20 cellular contexts compared by ENCODE assay signal in the genomic region with DNA sequence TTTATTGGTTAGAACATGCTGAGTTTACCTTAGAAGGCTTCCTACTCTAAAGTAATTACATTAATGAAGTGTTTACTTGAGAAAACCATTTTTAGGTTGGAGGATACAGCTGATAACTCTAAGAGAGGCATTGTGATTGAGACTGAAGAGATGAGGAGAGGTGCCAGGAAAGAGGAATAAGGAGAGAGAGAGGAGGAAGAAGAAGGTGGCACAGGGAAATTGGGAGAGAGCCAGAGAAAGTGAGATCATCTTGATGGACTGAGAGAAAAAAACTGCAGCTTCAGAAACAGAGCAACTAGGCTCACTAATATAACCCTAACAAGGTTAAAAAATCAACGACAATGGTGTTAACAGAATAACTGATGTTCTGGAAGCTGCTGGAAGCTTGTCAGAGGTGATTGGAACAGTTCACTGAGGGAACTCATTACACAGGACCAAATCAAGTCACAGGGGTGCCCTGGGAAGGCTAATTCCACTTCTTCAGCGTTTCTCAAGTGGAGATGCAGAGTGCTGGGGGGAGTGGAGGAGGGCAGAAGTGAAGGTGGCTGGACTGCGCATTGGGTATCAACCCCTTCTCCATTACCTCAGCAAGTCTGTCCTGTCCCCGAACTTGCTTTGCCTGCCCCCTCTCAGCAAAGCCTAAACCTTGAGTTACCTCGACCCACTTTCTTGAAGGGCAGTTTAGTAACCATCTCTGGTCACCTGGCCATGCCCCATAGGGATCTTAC. TPM values are rescaled to one million over a fixed set of nuclear protein-coding genes. Genes with fewer than 3 reads are reported as not detected.
DNase-seq lines count a peak whose midpoint lies in the region; ATAC-seq, FAIRE-seq and TF ChIP-seq lines count a peak whose summit lies in the region.
"Had no signal": no experiment of that assay in that cellular context is flagged by ENCODE, and none has a peak within 500 bp of the region (broad histone marks: within the 10 kb centered on the region; RNA-seq: fewer than 3 reads in every experiment).

No MANE protein-coding gene starts in this region.

- TF ChIP-seq RAD21 in HepG2 (CRISPR knock-in tag; IDR thresholded peaks at IDR 0.05) = no peak

- intact Hi-C loops in esophagus squamous epithelium (cut with DNase I) (no loop called here), HepG2 (cut with micrococcal nuclease; ENCODE audit: unreplicated experiment) (no loop called here)

- H3K4me1 ChIP-seq in HEK293 (ENCODE audit: control insufficient read depth, insufficient read depth, low read length) (0 out of 2 replicates have a peak, but pooled peaks cover 2% of the 10 kb centered on the region), esophagus squamous epithelium (peaks cover 5 to 8% (median 5%) of the 10 kb centered on the region in 3 donors), HepG2 (ENCODE audit: insufficient read depth, low read length) (peaks cover 33% of the 10 kb centered on the region)
- H3K4me1 ChIP-seq: foreskin keratinocyte, prostate gland, SJCRH30 had no signal

- CTCF ChIA-PET in HEK293 (lab: Yijun Ruan, JAX) (no interaction called here), HepG2 (lab: Yijun Ruan, JAX; ENCODE audit: low intra/inter-chr PET ratio, low total read pairs) (no interaction called here)

- in situ Hi-C loops in HepG2 (cut with HindIII; ENCODE audit: extremely low pct_ligation_motif_present, low pct_unique_long_range_greater_than_20kb) = loop anchor here (25.0 kb wide), 1 partner anchor 131 kb away; no protein-coding TSS in a partner anchor

- H3K9me3 ChIP-seq in HEK293 (ENCODE audit: control insufficient read depth, insufficient read depth, low read depth, low read length) (no peaks in the 10 kb centered on the region), esophagus squamous epithelium (no peaks in the 10 kb centered on the region), WERI-Rb-1 (ENCODE audit: severe bottlenecking) (no peaks in the 10 kb centered on the region), HepG2 (ENCODE audit: low read length) (no peaks in the 10 kb centered on the region)
- H3K9me3 ChIP-seq: prostate gland, SJCRH30, tibial artery had no signal

- no peak overlapping the region for H3K27ac ChIP-seq in HEK293 (ENCODE audit: extremely low read depth, low read depth, low read length)
- H3K27ac ChIP-seq in esophagus squamous epithelium = peak overlapping the region in 3 of 4 donors; percentile 57 to 70 (median 67)
- H3K27ac ChIP-seq in WERI-Rb-1 = no peak overlapping the region
- H3K27ac ChIP-seq in HepG2 (ENCODE audit: extremely low read length, insufficient read depth, low read length) = no peak overlapping the region
- H3K27ac ChIP-seq: foreskin keratinocyte, prostate gland, SJCRH30 had no signal

- no peak overlapping the region for H2AFZ ChIP-seq in HepG2 (ENCODE audit: low read length)

- POLR2A ChIA-PET in HEK293 (lab: Yijun Ruan, JAX) (no interaction called here), HepG2 (lab: Yijun Ruan, JAX) (no interaction called here)

- TF ChIP-seq EP300 in HepG2 (IDR thresholded peaks at IDR 0.05; ENCODE audit: low read depth in 2 of 2, low read length in 2 of 2) (no peak), HepG2 (CRISPR knock-in tag; IDR thresholded peaks at IDR 0.05; ENCODE audit: borderline replicate concordance) (no peak)

- no peak overlapping the region for H3K9ac ChIP-seq in HepG2 (ENCODE audit: insufficient read depth, low read depth, low read length)

- no peaks in the 10 kb centered on the region for H4K20me1 ChIP-seq in HepG2 (ENCODE audit: insufficient read depth, low read length)

- WGBS in esophagus squamous epithelium, 2 donors = 71 to 72% methylated on average over 5 of the region's 5 CpGs
- WGBS in HepG2 (ENCODE audit: low lambda C conversion rate) = 54% methylated on average over 3 of the region's 5 CpGs

- TF ChIP-seq POLR2A in esophagus squamous epithelium (IDR thresholded peaks at IDR 0.05) (no peak), HepG2 (IDR thresholded peaks at IDR 0.05; ENCODE audit: insufficient read depth in 1 of 2, low read depth in 2 of 2, low read length in 2 of 2) (no peak)

- no peaks in the 10 kb centered on the region for H3K27me3 ChIP-seq in esophagus squamous epithelium
- no peaks in the 10 kb centered on the region for H3K27me3 ChIP-seq in WERI-Rb-1 (ENCODE audit: insufficient read depth, low read depth, severe bottlenecking)
- H3K27me3 ChIP-seq in HepG2 (ENCODE audit: control insufficient read depth in 1 of 2, insufficient read depth in 2 of 2, low read length in 2 of 2) = peaks cover 3 to 12% of the 10 kb centered on the region in 2 experiments; a peak in 4 of 5 replicates
- H3K27me3 ChIP-seq: SJCRH30, tibial artery had no signal

- no peak for ATAC-seq in HG02763 (IDR thresholded peaks at IDR 0.05; ENCODE audit: unreplicated experiment)
- ATAC-seq in HepG2 = no peak
- ATAC-seq: activated CD4-positive, alpha-beta T cell treated with anti-CD3 and anti-CD28 coated beads for 36 hours; foreskin keratinocyte; stimulated activated effector memory CD8-positive, alpha-beta T cell treated with anti-CD3 and anti-CD28 coated beads, Interleukin-12 subunit alpha, Interleukin-12 subunit beta, amount 100 ng/mL, for 72 hours had no signal

- TF ChIP-seq CTCF in HEK293 (tag by site-specific recombination; IDR thresholded peaks at IDR 0.05) = no peak
- no peak for TF ChIP-seq CTCF in esophagus squamous epithelium (IDR thresholded peaks at IDR 0.05)
- TF ChIP-seq CTCF in WERI-Rb-1 (IDR thresholded peaks at IDR 0.05; ENCODE audit: low read depth, low read length) = no peak
- no peak for TF ChIP-seq CTCF in HepG2 (CRISPR knock-in tag; IDR thresholded peaks at IDR 0.05)

- H3K4me3 ChIP-seq in HEK293 (ENCODE audit: low read depth, low read length) (no peak overlapping the region), esophagus squamous epithelium (no peak overlapping the region), WERI-Rb-1 (ENCODE audit: low read depth, low read length) (no peak overlapping the region), HepG2 (replicated peaks in 1 of 3; ENCODE audit: insufficient read depth in 1 of 3, low read depth in 2 of 3, low read length in 3 of 3) (no peak overlapping the region)
- H3K4me3 ChIP-seq: prostate gland, SJCRH30, tibial artery had no signal

- no TSS peak for BruUV-seq in HepG2 (replicated peaks; lab: Mats Ljungman, UMichigan)

- H3K4me2 ChIP-seq in HepG2 (ENCODE audit: low read depth, low read length) = no peak overlapping the region

- peak; percentile 15 for DNase-seq in NCI-H226
- no peak for DNase-seq in esophagus squamous epithelium (lab: John Stamatoyannopoulos, UW)
- peak; percentile 68 for DNase-seq in renal cortical epithelial cell (ENCODE audit: low read depth)
- DNase-seq in WERI-Rb-1 = no peak
- DNase-seq in iPS-NIHi7 (ENCODE audit: extremely low spot score) = no peak
- DNase-seq in HepG2 (ENCODE audit: low spot score) = no peak
- DNase-seq: activated CD4-positive, alpha-beta T cell treated with anti-CD3 and anti-CD28 coated beads for 36 hours; activated gamma-delta T cell treated with Interleukin-2 at 50 U/mL for 16 hours; Calu3; foreskin keratinocyte; NCI-H1417 treated with DMSO at 0.1 percent for 48 hours; NCI-H510A; SJCRH30; stimulated activated CD4-positive, alpha-beta T cell treated with anti-CD3 and anti-CD28 coated beads, Interleukin-12 subunit alpha, Interleukin-12 subunit beta, amount 100 ng/mL, for 4 hours; tibial artery had no signal

- no peaks in the 10 kb centered on the region for H3K36me3 ChIP-seq in HEK293 (ENCODE audit: control insufficient read depth in 2 of 2, insufficient read depth in 1 of 2, low read length in 2 of 2)
- no peaks in the 10 kb centered on the region for H3K36me3 ChIP-seq in esophagus squamous epithelium
- no peaks in the 10 kb centered on the region for H3K36me3 ChIP-seq in WERI-Rb-1
- no peaks in the 10 kb centered on the region for H3K36me3 ChIP-seq in HepG2 (replicated peaks in 1 of 2; ENCODE audit: control insufficient read depth in 1 of 2, insufficient read depth in 2 of 2, low read length in 2 of 2)
- H3K36me3 ChIP-seq: prostate gland, SJCRH30, tibial artery had no signal

- no peak for FAIRE-seq in HepG2 (lab: Jason Lieb, UNC)
- FAIRE-seq: GM12892 had no signal

- H3K79me2 ChIP-seq in HepG2 (ENCODE audit: insufficient read depth, low read length) = no peaks in the 10 kb centered on the region

TF ChIP-seq in HEK293, 187 proteins besides CTCF, POLR2A, EP300 and RAD21 (continues in another document):
- TF ChIP-seq ZFP3 (tag by site-specific recombination; IDR thresholded peaks at IDR 0.05; ENCODE audit: low read depth) = no peak

TF ChIP-seq in HepG2, 621 proteins besides CTCF, POLR2A, EP300 and RAD21 (continues in another document):
- TF ChIP-seq ATF7-NPFF (CRISPR knock-in tag; IDR thresholded peaks at IDR 0.05; ENCODE audit: low read depth) = no peak
- no peak for TF ChIP-seq KLF9 (CRISPR knock-in tag; IDR thresholded peaks at IDR 0.05; ENCODE audit: low read depth)
- TF ChIP-seq, protein P1, sequence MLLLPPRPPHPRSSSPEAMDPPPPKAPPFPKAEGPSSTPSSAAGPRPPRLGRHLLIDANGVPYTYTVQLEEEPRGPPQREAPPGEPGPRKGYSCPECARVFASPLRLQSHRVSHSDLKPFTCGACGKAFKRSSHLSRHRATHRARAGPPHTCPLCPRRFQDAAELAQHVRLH (CRISPR knock-in tag; IDR thresholded peaks at IDR 0.05; ENCODE audit: borderline replicate concordance, low read depth) = no peak

RNA-seq across cellular contexts. Expression of a gene that starts 6.9 kb away (rescaled TPM):
- total RNA-seq in esophagus squamous epithelium (100 to 1,000 TPM in 1 of 4 donors, 10 to 100 TPM in 3; 23.3 to 359 (median 72.2) TPM), renal cortical epithelial cell (4.3 and 9.8 TPM in 2 replicates), HepG2 (2016; rRNA removed; fragmentation: Illumina TruSeq; extraction: Trizol) (16.8 and 21.0 TPM in 2 replicates)
- 6.9 and 8.4 TPM in 2 replicates for total RNA-seq in HepG2 (2016; cell fraction: cytosol; rRNA removed; fragmentation: Illumina TruSeq; extraction: Trizol; ENCODE audit: low read depth)
- 16.7 and 20.1 TPM in 2 replicates for total RNA-seq in HepG2 (2016; cell fraction: insoluble cytoplasmic fraction; rRNA removed; fragmentation: Illumina TruSeq; extraction: Trizol)
- total RNA-seq in HepG2 (2016; cell fraction: membrane; rRNA removed; fragmentation: Illumina TruSeq; extraction: Trizol) = 6.8 and 7.4 TPM in 2 replicates
- 22.7 and 24.8 TPM in 2 replicates for total RNA-seq in HepG2 (2016; cell fraction: nucleus; rRNA removed; fragmentation: Illumina TruSeq; extraction: Trizol)
- polyA plus RNA-seq in HepG2 (2011; rRNA removed) = 30.1 and 39.8 TPM in 2 replicates
- 21.6 and 22.7 TPM in 2 replicates for polyA plus RNA-seq in HepG2 (2011; cell fraction: cytosol; rRNA removed)
- polyA plus RNA-seq in HepG2 (2011; cell fraction: nucleus; rRNA removed) = 39.9 and 56.8 TPM in 2 replicates
- 22.1 and 55.4 TPM in 2 replicates for polyA plus RNA-seq in HepG2 (2012)
- 0.37 and 0.66 TPM in 2 replicates for polyA plus RNA-seq in HepG2 (2016; cell fraction: cytosol; fragmentation: Illumina TruSeq; extraction: Trizol; ENCODE audit: low read depth)
- polyA plus RNA-seq in HepG2 (2016; cell fraction: insoluble cytoplasmic fraction; fragmentation: Illumina TruSeq; extraction: Trizol; ENCODE audit: low read depth) = 18.0 and 20.6 TPM in 2 replicates
- polyA plus RNA-seq in HepG2 (2016; cell fraction: membrane; fragmentation: Illumina TruSeq; extraction: Trizol; ENCODE audit: low read depth) = 1.4 and 1.9 TPM in 2 replicates
- 24.7 and 25.1 TPM in 2 replicates for polyA plus RNA-seq in HepG2 (2016; cell fraction: nucleus; fragmentation: Illumina TruSeq; extraction: Trizol; ENCODE audit: insufficient read depth, low read depth)
- 2.7 and 66.2 TPM in 2 replicates for polyA minus RNA-seq in HepG2 (2011; rRNA and poly(A)+ RNA removed; ENCODE audit: low replicate concordance)
- 28.0 and 29.9 TPM in 2 replicates for polyA minus RNA-seq in HepG2 (2011; cell fraction: cytosol; rRNA and poly(A)+ RNA removed)
- polyA minus RNA-seq in HepG2 (2011; cell fraction: nucleus; rRNA and poly(A)+ RNA removed) = 81.3 and 96.8 TPM in 2 replicates

Comparison
In these comparisons a context has a peak if more than half of its experiments do, and no peak if none do; other contexts are left out.
1. H3K27ac ChIP-seq: peak in esophagus squamous epithelium (3 of 4); none in HEK293 (single experiment), WERI-Rb-1 (single experiment) and HepG2 (single experiment).
2. DNase-seq: peak in NCI-H226 (single experiment) and renal cortical epithelial cell (single experiment); none in esophagus squamous epithelium (single experiment), WERI-Rb-1 (single experiment), iPS-NIHi7 (single experiment) and HepG2 (single experiment).